ENCODE assay signal across 8 cellular contexts in the genomic region with DNA sequence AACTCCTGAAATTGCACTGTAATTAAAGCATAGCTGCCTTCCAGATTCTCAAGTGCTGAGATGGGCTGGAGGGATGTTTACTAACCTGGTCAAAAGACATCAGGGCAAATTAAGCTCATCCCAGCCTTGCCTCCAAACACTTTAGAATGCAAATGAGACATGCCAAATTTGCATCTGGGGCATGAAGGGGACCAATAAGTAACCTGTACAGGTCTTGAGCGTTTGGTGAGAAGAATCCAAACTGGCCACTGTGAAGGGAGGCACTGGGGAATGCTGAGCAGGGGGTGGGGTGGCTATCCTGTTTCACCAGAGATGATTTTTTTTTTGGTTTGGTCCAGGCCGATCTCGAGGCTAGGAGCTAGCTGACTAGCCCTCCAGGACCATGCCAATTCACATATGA. TPM values are rescaled to one million over a fixed set of nuclear protein-coding genes. Genes with fewer than 3 reads are reported as not detected.
DNase-seq lines count a peak whose midpoint lies in the region; ATAC-seq and TF ChIP-seq lines count a peak whose summit lies in the region.

No MANE protein-coding gene starts in this region.

- peak; percentile 37 for DNase-seq in NCI-H510A treated with DMSO at 0.1 percent for 48 hours (lab: John Stamatoyannopoulos, UW)
- no peak for DNase-seq in NCI-H510A (lab: John Stamatoyannopoulos, UW)
- peak; percentile 67 for DNase-seq in NCI-H345 (lab: John Stamatoyannopoulos, UW)
- no peak for DNase-seq in lung (ENCODE audit: low spot score)
- no peak for DNase-seq in NCI-H524 treated with DMSO at 0.1 percent for 48 hours (lab: John Stamatoyannopoulos, UW)
- DNase-seq in GDM1 (lab: John Stamatoyannopoulos, UW) = no peak
- DNase-seq in hypothalamus (lab: John Stamatoyannopoulos, UW) = no peak

- no peak overlapping the region for H3K4me3 ChIP-seq in lung

- WGBS in lung, 2 donors = 49 to 65% methylated on average over 3 of the region's 3 CpGs

- no peak overlapping the region for H3K27ac ChIP-seq in lung (ENCODE audit: low read depth in 1 of 2, low read length in 1 of 2)

- no peaks in the 10 kb centered on the region for H3K9me3 ChIP-seq in lung (ENCODE audit: control insufficient read depth in 2 of 2, insufficient read depth in 1 of 2, low read length in 1 of 2)

- TF ChIP-seq CTCF in lung (IDR thresholded peaks at IDR 0.05; ENCODE audit: control extremely low read depth, extremely low read depth) = no peak

- no peaks in the 10 kb centered on the region for H3K27me3 ChIP-seq in lung (ENCODE audit: control insufficient read depth, insufficient read depth)

- peak; percentile 24 for ATAC-seq in HG02623 (IDR thresholded peaks at IDR 0.05; ENCODE audit: unreplicated experiment)
- ATAC-seq in lung (ENCODE audit: insufficient read depth, low FRiP score) = peak; percentile 23

- peaks cover 0 to 5% of the 10 kb centered on the region in 2 donors for H3K4me1 ChIP-seq in lung (ENCODE audit: control insufficient read depth in 2 of 2, insufficient read depth in 2 of 2, low read length in 2 of 2)

- H3K36me3 ChIP-seq in lung (ENCODE audit: control insufficient read depth in 2 of 2, insufficient read depth in 2 of 2, low read length in 2 of 2) = no peaks in the 10 kb centered on the region

RNA-seq across cellular contexts. Expression of a gene that starts 38.3 kb away (rescaled TPM):
- 10 to 100 TPM; 26.1 to 40.5 TPM for total RNA-seq in lung
- polyA plus RNA-seq in lung = 10 to 100 TPM; 34.1 to 42.9 TPM

Comparison
In these comparisons a context has a peak if more than half of its experiments do, and no peak if none do; other contexts are left out.
1. DNase-seq: peak in NCI-H510A treated with DMSO at 0.1 percent for 48 hours (single experiment) and NCI-H345 (single experiment); none in NCI-H510A (single experiment), lung (single experiment), NCI-H524 treated with DMSO at 0.1 percent for 48 hours (single experiment), GDM1 (single experiment) and hypothalamus (0 of 51).